ENCODE assay signal across 8 cellular contexts in the genomic region with DNA sequence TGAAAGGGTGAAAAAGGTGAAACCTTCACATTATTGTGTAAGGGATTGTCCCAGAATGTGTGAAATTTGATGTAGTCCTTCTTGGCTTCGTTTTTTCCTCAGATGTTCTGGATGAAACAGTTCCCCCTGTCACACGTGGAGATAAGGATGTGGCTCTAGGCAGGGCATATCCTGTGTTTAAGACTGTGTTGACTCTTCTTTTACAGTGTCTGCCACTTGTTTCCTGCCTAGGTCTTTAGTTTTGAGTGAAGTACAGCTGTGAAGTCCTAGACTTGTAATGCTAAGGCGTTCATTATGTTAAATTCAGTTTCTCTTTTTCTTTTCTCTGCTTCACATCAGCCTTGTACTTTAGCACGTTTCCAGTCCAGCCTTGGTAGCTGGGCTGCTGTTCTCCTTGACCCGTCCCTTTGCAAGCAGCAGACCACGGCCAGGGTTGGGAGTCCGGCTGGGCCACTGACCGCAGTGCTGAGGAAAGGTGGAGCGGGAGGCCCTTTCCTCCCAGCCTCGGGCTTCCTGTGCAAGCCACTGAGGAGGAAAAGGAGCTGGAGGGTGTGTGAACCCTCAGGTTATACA. TPM values are rescaled to one million over a fixed set of nuclear protein-coding genes. Genes with fewer than 3 reads are reported as not detected.
DNase-seq lines count a peak whose midpoint lies in the region; ATAC-seq and TF ChIP-seq lines count a peak whose summit lies in the region.

No MANE protein-coding gene starts in this region.

- peaks cover 0 to 4% (median 0%) of the 10 kb centered on the region in 3 donors for H3K27me3 Mint-ChIP-seq in CD14-positive monocyte (ENCODE audit: low read depth in 3 of 3)

- H2AFZ ChIP-seq in SU-DHL-6 (ENCODE audit: low read depth, low read length, severe bottlenecking), result no peak overlapping the region

- in situ Hi-C loops in brain microvascular endothelial cell (cut with HindIII; ENCODE audit: low pct_ligation_motif_present, low sequenced_read_pairs), result no loop called here

- peak overlapping the region; percentile 51 to 90 (median 84) for H3K27ac Mint-ChIP-seq in CD14-positive monocyte

- TF ChIP-seq CTCF in CD14-positive monocyte (IDR thresholded peaks at IDR 0.05), result no peak
- TF ChIP-seq CTCF in SU-DHL-6 (IDR thresholded peaks at IDR 0.05; ENCODE audit: insufficient read depth, low read length, poor library complexity, severe bottlenecking), result no peak
- TF ChIP-seq CTCF in neutrophil (IDR thresholded peaks at IDR 0.05), result no peak
- no peak for TF ChIP-seq CTCF in brain microvascular endothelial cell (IDR thresholded peaks at IDR 0.05; ENCODE audit: low read depth, low read length, missing control alignments)

- H3K4me1 ChIP-seq in effector memory CD4-positive, alpha-beta T cell (ENCODE audit: control insufficient read depth, insufficient read depth, low read length, poor library complexity, severe bottlenecking), result peaks cover 79% of the 10 kb centered on the region
- peaks cover 93 to 96% of the 10 kb centered on the region in 2 experiments for H3K4me1 ChIP-seq in neutrophil (ENCODE audit: control insufficient read depth in 1 of 2, insufficient read depth in 1 of 2, low read depth in 1 of 2, low read length in 1 of 2)

- ATAC-seq in GM19025 (IDR thresholded peaks at IDR 0.05; ENCODE audit: low read depth, unreplicated experiment) (peak; percentile 76), HG03139 (IDR thresholded peaks at IDR 0.05; ENCODE audit: unreplicated experiment) (peak; percentile 78)

- peak overlapping the region; percentile 73 to 77 for H3K4me3 Mint-ChIP-seq in CD14-positive monocyte

- H3K4me2 ChIP-seq in SU-DHL-6 (ENCODE audit: low read depth, low read length, poor library complexity, severe bottlenecking), result peak overlapping the region; percentile 45

- H3K9me3 ChIP-seq in SU-DHL-6 (ENCODE audit: insufficient read depth, low read length) (no peaks in the 10 kb centered on the region), neutrophil (no peaks in the 10 kb centered on the region)
- H3K9me3 ChIP-seq in effector memory CD4-positive, alpha-beta T cell (ENCODE audit: control insufficient read depth, low read length), result no peaks in the 10 kb centered on the region

- intact Hi-C loops in CD14-positive monocyte (cut with micrococcal nuclease), result no loop called here

- no peaks in the 10 kb centered on the region for H3F3A ChIP-seq in SU-DHL-6 (ENCODE audit: insufficient read depth)

- peaks cover 95% of the 10 kb centered on the region for H3K4me1 Mint-ChIP-seq in CD14-positive monocyte

- peak overlapping the region; percentile 41 for H3K27ac ChIP-seq in SU-DHL-6 (ENCODE audit: low read depth, low read length)
- peak overlapping the region; percentile 89 for H3K27ac ChIP-seq in effector memory CD4-positive, alpha-beta T cell (ENCODE audit: insufficient read depth, low read length, poor library complexity, severe bottlenecking)
- H3K27ac ChIP-seq in neutrophil, result peak overlapping the region; percentile 80
- no peak overlapping the region for H3K27ac ChIP-seq in brain microvascular endothelial cell

- H3K9ac ChIP-seq in SU-DHL-6 (ENCODE audit: low read length), result peak overlapping the region; percentile 26

- no peak for DNase-seq in CD14-positive monocyte (ENCODE audit: low spot score)
- peak; percentile 47 to 55 (median 47) for DNase-seq in effector memory CD4-positive, alpha-beta T cell
- no peak for DNase-seq in NCI-H748 treated with DMSO at 0.1 percent for 48 hours (lab: John Stamatoyannopoulos, UW)
- DNase-seq in brain microvascular endothelial cell, result no peak

- H3K36me3 Mint-ChIP-seq in CD14-positive monocyte, result peaks cover 11 to 35% of the 10 kb centered on the region in 2 donors

- H3K9me3 Mint-ChIP-seq in CD14-positive monocyte, result peaks cover 0 to 3% (median 0%) of the 10 kb centered on the region in 7 donors

- H3K27me3 ChIP-seq in SU-DHL-6 (ENCODE audit: low read length) (no peaks in the 10 kb centered on the region), neutrophil (no peaks in the 10 kb centered on the region), brain microvascular endothelial cell (replicated peaks) (no peaks in the 10 kb centered on the region)
- no peaks in the 10 kb centered on the region for H3K27me3 ChIP-seq in effector memory CD4-positive, alpha-beta T cell (replicated peaks; ENCODE audit: control insufficient read depth, insufficient read depth, low read length, poor library complexity, severe bottlenecking)

- H3K36me3 ChIP-seq in SU-DHL-6 (ENCODE audit: low read length), result no peaks in the 10 kb centered on the region
- H3K36me3 ChIP-seq in effector memory CD4-positive, alpha-beta T cell (ENCODE audit: control insufficient read depth, insufficient read depth, low read length), result no peaks in the 10 kb centered on the region
- peaks cover 8% of the 10 kb centered on the region for H3K36me3 ChIP-seq in neutrophil
- H3K36me3 ChIP-seq in brain microvascular endothelial cell (replicated peaks), result no peaks in the 10 kb centered on the region

- H3K4me3 ChIP-seq in SU-DHL-6 (ENCODE audit: insufficient read depth, low read length, poor library complexity, severe bottlenecking) (no peak overlapping the region), neutrophil (ENCODE audit: low read depth in 1 of 2, low read length in 1 of 2) (peak overlapping the region; percentile 21 to 33), brain microvascular endothelial cell (ENCODE audit: low read depth, low read length) (no peak overlapping the region)
- peak overlapping the region; percentile 54 for H3K4me3 ChIP-seq in effector memory CD4-positive, alpha-beta T cell (ENCODE audit: insufficient read depth, low read depth, low read length, poor library complexity, severe bottlenecking)

- H4K20me1 ChIP-seq in SU-DHL-6 (ENCODE audit: low read depth, low read length), result peaks cover under 1% of the 10 kb centered on the region; the same call in 1 of the 2 replicates

- no peaks in the 10 kb centered on the region for H3K9me2 ChIP-seq in SU-DHL-6 (replicated peaks; ENCODE audit: insufficient read depth, low read length)

- peaks cover 66% of the 10 kb centered on the region for H3K79me2 ChIP-seq in SU-DHL-6 (ENCODE audit: insufficient read depth, low read length)

RNA-seq across cellular contexts. Expression of a gene that starts 59.1 kb away (rescaled TPM):
- polyA plus RNA-seq in CD14-positive monocyte, result 10 to 100 TPM in 1 of 2 donors, 1 to 10 TPM in 1; 6.6 to 14.5 TPM

Comparison
In these comparisons a context has a peak if more than half of its experiments do, and no peak if none do; other contexts are left out.
1. DNase-seq: peak in effector memory CD4-positive, alpha-beta T cell (3 of 3); none in CD14-positive monocyte (single experiment), NCI-H748 treated with DMSO at 0.1 percent for 48 hours (single experiment) and brain microvascular endothelial cell (single experiment).
2. H3K4me3 ChIP-seq: peak in effector memory CD4-positive, alpha-beta T cell (single experiment) and neutrophil (2 of 2); none in SU-DHL-6 (single experiment) and brain microvascular endothelial cell (single experiment).